Comparison of ENCODE assay signal across 9 cellular contexts in genomic region chr6:52574709-52575489, GRCh38. TPM values are rescaled to one million over a fixed set of nuclear protein-coding genes. Genes with fewer than 3 reads are reported as not detected.
DNase-seq lines count a peak whose midpoint lies in the region; ATAC-seq, FAIRE-seq and TF ChIP-seq lines count a peak whose summit lies in the region.
"Had no signal": no experiment of that assay in that cellular context is flagged by ENCODE, and none has a peak within 500 bp of the region (broad histone marks: within the 10 kb centered on the region; RNA-seq: fewer than 3 reads in every experiment).

No MANE protein-coding gene starts in this region.

- no peaks in the 10 kb centered on the region for H3K27me3 ChIP-seq in Peyer's patch
- H3K27me3 ChIP-seq in keratinocyte (ENCODE audit: control insufficient read depth, extremely low read depth, insufficient read depth, low read length): no peaks in the 10 kb centered on the region

- DNase-seq in Peyer's patch: peak; percentile 71 to 90 (median 72)
- peak; percentile 40 for DNase-seq in activated naive CD4-positive, alpha-beta T cell treated with anti-CD3 and anti-CD28 coated beads, Interleukin-2, amount 50 U/mL, for 16 hours
- no peak for DNase-seq in keratinocyte (ENCODE audit: low read depth, low spot score)
- peak; percentile 24 to 44 for DNase-seq in stimulated activated CD8-positive, alpha-beta memory T cell treated with anti-CD3 and anti-CD28 coated beads, Interleukin-4, amount 100 ng/mL, for 1 hour (ENCODE audit: low read depth in 2 of 2, low spot score in 1 of 2)
- DNase-seq in H54 (ENCODE audit: insufficient read length, low spot score): no peak
- DNase-seq in NCI-H187 (lab: John Stamatoyannopoulos, UW): no peak

- H3K36me3 ChIP-seq in Peyer's patch (no peaks in the 10 kb centered on the region), keratinocyte (ENCODE audit: control insufficient read depth in 2 of 2, extremely low read depth in 1 of 2, insufficient read depth in 2 of 2, low read length in 2 of 2) (no peaks in the 10 kb centered on the region)

- TF ChIP-seq POLR2A in Peyer's patch (IDR thresholded peaks at IDR 0.05) (no peak), H54 (IDR thresholded peaks at IDR 0.05; ENCODE audit: low read depth, low read length) (no peak)

- H3K9me1 ChIP-seq in keratinocyte (ENCODE audit: control insufficient read depth, extremely low read depth, insufficient read depth, low read length): no peaks in the 10 kb centered on the region

- H3K79me2 ChIP-seq in keratinocyte (ENCODE audit: control insufficient read depth, insufficient read depth, low read length): peaks cover 59% of the 10 kb centered on the region

- peaks cover 0 to 35% (median 14%) of the 10 kb centered on the region in 4 donors for H3K4me1 ChIP-seq in Peyer's patch
- H3K4me1 ChIP-seq in keratinocyte (ENCODE audit: control insufficient read depth, extremely low read depth, insufficient read depth, low read length): peaks cover 25% of the 10 kb centered on the region

- FAIRE-seq in keratinocyte (lab: Jason Lieb, UNC) (no peak), H54 (lab: Jason Lieb, UNC) (no peak)

- H3K9me3 ChIP-seq in Peyer's patch (no peaks in the 10 kb centered on the region), keratinocyte (ENCODE audit: control insufficient read depth, low read depth, low read length) (no peaks in the 10 kb centered on the region)

- dilution Hi-C loops in keratinocyte (cut with MboI; ENCODE audit: extremely low pct_ligation_motif_present, low sequenced_read_pairs): no loop called here

- no peaks in the 10 kb centered on the region for H4K20me1 ChIP-seq in keratinocyte (ENCODE audit: control insufficient read depth, extremely low read depth, insufficient read depth, low read length)

- H3K4me2 ChIP-seq in keratinocyte (ENCODE audit: control insufficient read depth, extremely low read depth, insufficient read depth, low read depth, low read length): peak overlapping the region; percentile 73

- H3K4me3 ChIP-seq in Peyer's patch (peak overlapping the region; percentile 87 to 99 (median 94)), keratinocyte (ENCODE audit: control insufficient read depth in 2 of 3, extremely low read depth in 1 of 3, insufficient read depth in 2 of 3, low read depth in 1 of 3, low read length in 3 of 3) (peak overlapping the region in 2 of 3 experiments; percentile 78 to 79)

- TF ChIP-seq CTCF in Peyer's patch (IDR thresholded peaks at IDR 0.05) (no peak), keratinocyte (optimal IDR thresholded peaks at IDR 0.05 in 1 of 3, IDR thresholded peaks at IDR 0.05 in 1 of 3, conservative IDR thresholded peaks at IDR 0.05 in 1 of 3; ENCODE audit: extremely low read depth in 1 of 3, insufficient read depth in 2 of 3, low read length in 3 of 3) (no peak)

- H3K27ac ChIP-seq in Peyer's patch (peak overlapping the region; percentile 52 to 97 (median 95)), keratinocyte (ENCODE audit: control insufficient read depth, insufficient read depth, low read length) (peak overlapping the region; percentile 11)
- H3K27ac ChIP-seq: epithelial cell of prostate had no signal

- peak; percentile 39 for ATAC-seq in GM18517 (IDR thresholded peaks at IDR 0.05; ENCODE audit: unreplicated experiment)
- peak; percentile 53 for ATAC-seq in HG02884 (IDR thresholded peaks at IDR 0.05; ENCODE audit: unreplicated experiment)

- H3K9ac ChIP-seq in keratinocyte (ENCODE audit: control insufficient read depth, extremely low read depth, insufficient read depth, low read length): peak overlapping the region; percentile 71

- H2AFZ ChIP-seq in keratinocyte (ENCODE audit: control insufficient read depth, low read length): no peak overlapping the region

RNA-seq across cellular contexts. Expression of gene TRAM2, which starts 2.0 kb away (rescaled TPM):
- total RNA-seq in Peyer's patch: 10 to 100 TPM in 3 of 4 donors, 1 to 10 TPM in 1; 8.3 to 17.7 (median 14.7) TPM
- 6.1 to 18.3 TPM (median 9.2 TPM) in 3 replicates for polyA plus RNA-seq in keratinocyte
- 0.40 TPM for polyA plus RNA-seq in keratinocyte (2011; ENCODE audit: low read depth)
- polyA plus RNA-seq in keratinocyte (2011; cell fraction: cytosol; rRNA removed): 6.1 and 8.1 TPM in 2 replicates
- polyA plus RNA-seq in keratinocyte (2011; cell fraction: nucleus; rRNA removed): 17.6 and 18.8 TPM in 2 replicates
- 1.2 and 14.8 TPM in 2 replicates for polyA plus RNA-seq in keratinocyte (2012; ENCODE audit: low replicate concordance)
- polyA minus RNA-seq in keratinocyte: 10.9 to 28.9 TPM (median 14.5 TPM) in 3 replicates
- polyA minus RNA-seq in keratinocyte (2011; cell fraction: cytosol; rRNA and poly(A)+ RNA removed): 6.7 TPM
- 10.8 and 16.9 TPM in 2 replicates for polyA minus RNA-seq in keratinocyte (2011; cell fraction: nucleus; rRNA and poly(A)+ RNA removed)

Comparison
In these comparisons a context has a peak if more than half of its experiments do, and no peak if none do; other contexts are left out.
1. DNase-seq: peak in Peyer's patch (3 of 3), activated naive CD4-positive, alpha-beta T cell treated with anti-CD3 and anti-CD28 coated beads, Interleukin-2, amount 50 U/mL, for 16 hours (single experiment) and stimulated activated CD8-positive, alpha-beta memory T cell treated with anti-CD3 and anti-CD28 coated beads, Interleukin-4, amount 100 ng/mL, for 1 hour (2 of 2); none in keratinocyte (single experiment), H54 (single experiment) and NCI-H187 (0 of 2).